ENCODE assay signal across 8 cellular contexts in genomic region chr12:67193705-67194104, GRCh38.
DNase-seq lines count a peak whose midpoint lies in the region; ATAC-seq and TF ChIP-seq lines count a peak whose summit lies in the region.

No MANE protein-coding gene starts in this region.

- H3K9me2 ChIP-seq in MM.1S (replicated peaks; ENCODE audit: insufficient read depth, low read length): no peaks in the 10 kb centered on the region

- no peaks in the 10 kb centered on the region for H4K20me1 ChIP-seq in MM.1S (ENCODE audit: insufficient read depth, low read length)
- H4K20me1 ChIP-seq in neural progenitor cell (ENCODE audit: low read depth): peaks cover 6% of the 10 kb centered on the region
- no peaks in the 10 kb centered on the region for H4K20me1 ChIP-seq in osteoblast (ENCODE audit: insufficient read depth, low read length)

- no peak overlapping the region for H3K27ac ChIP-seq in MM.1S (ENCODE audit: low read length)
- no peak overlapping the region for H3K27ac ChIP-seq in neural progenitor cell
- H3K27ac ChIP-seq in osteoblast (ENCODE audit: low read depth, low read length): no peak overlapping the region

- H3K36me3 ChIP-seq in MM.1S (replicated peaks; ENCODE audit: insufficient read depth, low read length): no peaks in the 10 kb centered on the region
- no peaks in the 10 kb centered on the region for H3K36me3 ChIP-seq in neural progenitor cell
- no peaks in the 10 kb centered on the region for H3K36me3 ChIP-seq in osteoblast (ENCODE audit: insufficient read depth, low read length)

- H3K27me3 ChIP-seq in MM.1S (replicated peaks; ENCODE audit: insufficient read depth, low read length) (no peaks in the 10 kb centered on the region), neural progenitor cell (no peaks in the 10 kb centered on the region), osteoblast (ENCODE audit: insufficient read depth, low read length) (no peaks in the 10 kb centered on the region)

- H3K4me2 ChIP-seq in MM.1S (ENCODE audit: low read depth, low read length) (no peak overlapping the region), neural progenitor cell (no peak overlapping the region), osteoblast (ENCODE audit: insufficient read depth, low read length) (no peak overlapping the region)

- ATAC-seq in HG03045 (IDR thresholded peaks at IDR 0.05; ENCODE audit: unreplicated experiment): no peak
- no peak for ATAC-seq in GM21737 (IDR thresholded peaks at IDR 0.05; ENCODE audit: unreplicated experiment)
- no peak for ATAC-seq in GM18858 (IDR thresholded peaks at IDR 0.05; ENCODE audit: unreplicated experiment)

- no peaks in the 10 kb centered on the region for H3K4me1 Mint-ChIP-seq in neural progenitor cell

- no peak overlapping the region for H3K4me3 Mint-ChIP-seq in neural progenitor cell

- H3F3A ChIP-seq in MM.1S (ENCODE audit: insufficient read depth, low read length) (no peaks in the 10 kb centered on the region), neural progenitor cell (ENCODE audit: low read depth) (no peaks in the 10 kb centered on the region)

- DNase-seq in GM10266 (ENCODE audit: extremely low spot score): peak; percentile 10
- DNase-seq in MM.1S: peak; percentile 44
- DNase-seq in T47D (ENCODE audit: low read depth in 1 of 2, low spot score in 1 of 2): peak; percentile 16 to 77
- DNase-seq in neural progenitor cell (ENCODE audit: low spot score): peak; percentile 70
- no peak for DNase-seq in osteoblast (ENCODE audit: insufficient read length, low spot score, missing footprints)

- H3K9me3 Mint-ChIP-seq in neural progenitor cell: no peaks in the 10 kb centered on the region

- in situ Hi-C loops in T47D (cut with HindIII; ENCODE audit: low pct_unique_long_range_greater_than_20kb, low sequenced_read_pairs): no loop called here

- H3K9me3 ChIP-seq in MM.1S (replicated peaks; ENCODE audit: insufficient read depth, low read length) (no peaks in the 10 kb centered on the region), neural progenitor cell (ENCODE audit: low read depth) (no peaks in the 10 kb centered on the region), osteoblast (ENCODE audit: low read depth, low read length) (no peaks in the 10 kb centered on the region)

- peaks cover 2% of the 10 kb centered on the region for H3K27me3 Mint-ChIP-seq in neural progenitor cell (ENCODE audit: insufficient read depth, low read depth)

- no peak for TF ChIP-seq CTCF in GM10266 (IDR thresholded peaks at IDR 0.05; ENCODE audit: control insufficient read depth, insufficient read depth, low read depth, missing control alignments)
- TF ChIP-seq CTCF in MM.1S (IDR thresholded peaks at IDR 0.05; ENCODE audit: low read length): no peak
- no peak for TF ChIP-seq CTCF in neural progenitor cell (IDR thresholded peaks at IDR 0.05)
- no peak for TF ChIP-seq CTCF in osteoblast (IDR thresholded peaks at IDR 0.05; ENCODE audit: extremely low read depth, low read depth, low read length)

- H3K4me1 ChIP-seq in MM.1S (ENCODE audit: low read length): no peaks in the 10 kb centered on the region
- H3K4me1 ChIP-seq in neural progenitor cell: no peaks in the 10 kb centered on the region
- H3K4me1 ChIP-seq in osteoblast (ENCODE audit: insufficient read depth, low read length): no peaks in the 10 kb centered on the region

- H3K36me3 Mint-ChIP-seq in neural progenitor cell: no peaks in the 10 kb centered on the region

- H3K9ac ChIP-seq in MM.1S (ENCODE audit: low read length) (no peak overlapping the region), neural progenitor cell (no peak overlapping the region)

- no peaks in the 10 kb centered on the region for H3K79me2 ChIP-seq in MM.1S (ENCODE audit: low read length)
- H3K79me2 ChIP-seq in neural progenitor cell (ENCODE audit: low read depth): no peaks in the 10 kb centered on the region
- no peaks in the 10 kb centered on the region for H3K79me2 ChIP-seq in osteoblast (ENCODE audit: insufficient read depth, low read length)

- H3K4me3 ChIP-seq in MM.1S (ENCODE audit: low read length) (no peak overlapping the region), neural progenitor cell (no peak overlapping the region), osteoblast (ENCODE audit: insufficient read depth, low read length) (no peak overlapping the region)

- H2AFZ ChIP-seq in MM.1S (ENCODE audit: low read length): no peak overlapping the region
- no peak overlapping the region for H2AFZ ChIP-seq in neural progenitor cell (replicated peaks)
- no peak overlapping the region for H2AFZ ChIP-seq in osteoblast (ENCODE audit: low read length)

- no peak overlapping the region for H3K27ac Mint-ChIP-seq in neural progenitor cell
